Comparison of ENCODE assay signal across 14 cellular contexts in genomic region chr22:45207981-45208664, GRCh38. TPM values are rescaled to one million over a fixed set of nuclear protein-coding genes. Genes with fewer than 3 reads are reported as not detected.
DNase-seq lines count a peak whose midpoint lies in the region; ATAC-seq and TF ChIP-seq lines count a peak whose summit lies in the region.
"Had no signal": no experiment of that assay in that cellular context is flagged by ENCODE, and none has a peak within 500 bp of the region (broad histone marks: within the 10 kb centered on the region; RNA-seq: fewer than 3 reads in every experiment).

No MANE protein-coding gene starts in this region.

- peaks cover 46% of the 10 kb centered on the region for H4K20me1 ChIP-seq in neural progenitor cell (ENCODE audit: low read depth)

- H3K27me3 ChIP-seq in BE2C (no peaks in the 10 kb centered on the region), neural progenitor cell (peaks cover 5% of the 10 kb centered on the region)
- H3K27me3 ChIP-seq: BLaER1, neutrophil, testis had no signal

- no peaks in the 10 kb centered on the region for H3K79me2 ChIP-seq in neural progenitor cell (ENCODE audit: low read depth)

- H2AFZ ChIP-seq in neural progenitor cell (replicated peaks), result no peak overlapping the region

- H3K4me1 ChIP-seq in BE2C (peaks cover 19% of the 10 kb centered on the region), neural progenitor cell (peaks cover 13% of the 10 kb centered on the region)

- H3K36me3 ChIP-seq in BE2C, result peaks cover 4% of the 10 kb centered on the region; the same call in 1 of the 2 replicates
- no peaks in the 10 kb centered on the region for H3K36me3 ChIP-seq in neural progenitor cell

- H3K27ac Mint-ChIP-seq in chondrocyte (ENCODE audit: unreplicated experiment) (peak overlapping the region; percentile 87), neural progenitor cell (peak overlapping the region; percentile 59)
- H3K27ac Mint-ChIP-seq: activated naive CD4-positive, alpha-beta T cell treated with anti-CD3 and anti-CD28 coated beads, Interleukin-2, amount 50 U/mL, for 24 hours had no signal

- DNase-seq in BE2C (peak; percentile 14), LHCN-M2 (ENCODE audit: low read depth) (peak; percentile 64), chondrocyte (ENCODE audit: low spot score) (peak; percentile 62), neural progenitor cell (ENCODE audit: low spot score) (no peak), NCI-H1436 (lab: John Stamatoyannopoulos, UW) (no peak)
- DNase-seq in stimulated activated CD4-positive, alpha-beta T cell treated with anti-CD3 and anti-CD28 coated beads, Interleukin-4, amount 100 ng/mL, for 4 hours, result no peak
- DNase-seq: activated CD4-positive, alpha-beta T cell treated with anti-CD3 and anti-CD28 coated beads, Interleukin-2, amount 50 U/mL, for 4 hours; T-helper 1 cell; testis had no signal

- no peak overlapping the region for H3K9ac ChIP-seq in neural progenitor cell
- H3K9ac ChIP-seq: BLaER1 had no signal

- H3K9me3 Mint-ChIP-seq in chondrocyte (ENCODE audit: low read depth), result no peaks in the 10 kb centered on the region
- H3K9me3 Mint-ChIP-seq in neural progenitor cell, result no peaks in the 10 kb centered on the region
- H3K9me3 Mint-ChIP-seq: activated naive CD4-positive, alpha-beta T cell treated with anti-CD3 and anti-CD28 coated beads, Interleukin-2, amount 50 U/mL, for 24 hours had no signal

- no peak for ATAC-seq in GM18868 (IDR thresholded peaks at IDR 0.05; ENCODE audit: unreplicated experiment)
- ATAC-seq in GM19328 (IDR thresholded peaks at IDR 0.05; ENCODE audit: unreplicated experiment), result no peak

- no peak overlapping the region for H3K4me2 ChIP-seq in neural progenitor cell
- H3K4me2 ChIP-seq: BLaER1 had no signal

- no peak overlapping the region for H3K27ac ChIP-seq in neural progenitor cell
- H3K27ac ChIP-seq: BLaER1, neutrophil, testis had no signal

- H3K4me3 ChIP-seq in BE2C (ENCODE audit: low read depth, low read length) (no peak overlapping the region), neural progenitor cell (no peak overlapping the region)
- H3K4me3 ChIP-seq: BLaER1, testis had no signal

- H3F3A ChIP-seq in neural progenitor cell (ENCODE audit: low read depth), result peaks cover 10% of the 10 kb centered on the region

- H3K9me3 ChIP-seq in BE2C (no peaks in the 10 kb centered on the region), neural progenitor cell (ENCODE audit: low read depth) (no peaks in the 10 kb centered on the region)
- H3K9me3 ChIP-seq: BLaER1, neutrophil, testis had no signal

- H3K27me3 Mint-ChIP-seq in chondrocyte (ENCODE audit: low read depth) (no peaks in the 10 kb centered on the region), neural progenitor cell (ENCODE audit: insufficient read depth, low read depth) (peaks cover 8% of the 10 kb centered on the region)
- H3K27me3 Mint-ChIP-seq: activated naive CD4-positive, alpha-beta T cell treated with anti-CD3 and anti-CD28 coated beads, Interleukin-2, amount 50 U/mL, for 24 hours had no signal

- TF ChIP-seq CTCF in BE2C (IDR thresholded peaks at IDR 0.05; ENCODE audit: low read depth, low read length) (no peak), chondrocyte (IDR thresholded peaks at IDR 0.05) (no peak), neural progenitor cell (IDR thresholded peaks at IDR 0.05) (no peak)

- H3K36me3 Mint-ChIP-seq in chondrocyte (ENCODE audit: low read depth) (peaks cover 13% of the 10 kb centered on the region), neural progenitor cell (no peaks in the 10 kb centered on the region)

- H3K4me1 Mint-ChIP-seq in chondrocyte (ENCODE audit: low read depth) (peaks cover 52% of the 10 kb centered on the region), neural progenitor cell (peaks cover 45% of the 10 kb centered on the region)

- H3K4me3 Mint-ChIP-seq in chondrocyte (ENCODE audit: unreplicated experiment), result peak overlapping the region; percentile 7
- no peak overlapping the region for H3K4me3 Mint-ChIP-seq in neural progenitor cell
- H3K4me3 Mint-ChIP-seq: activated naive CD4-positive, alpha-beta T cell treated with anti-CD3 and anti-CD28 coated beads, Interleukin-2, amount 50 U/mL, for 24 hours had no signal

RNA-seq across cellular contexts. Expression of gene KIAA0930, which starts 32.6 kb away (rescaled TPM):
- polyA plus RNA-seq in BE2C (2012; ENCODE audit: insufficient read depth, insufficient read length, low read depth), result 77.2 TPM
- total RNA-seq in LHCN-M2 (2014; rRNA removed) (27.3 and 31.7 TPM in 2 replicates), chondrocyte (103 to 109 TPM (median 109 TPM) in 3 replicates), neural progenitor cell (ENCODE audit: low replicate concordance) (15.0 and 36.7 TPM in 2 replicates)
- polyA plus RNA-seq in LHCN-M2 (2012), result 28.8 TPM

RNA-seq across cellular contexts. Expression of gene NUP50, which starts 44.4 kb away (rescaled TPM):
- polyA plus RNA-seq in BE2C (2012; ENCODE audit: insufficient read depth, insufficient read length, low read depth), result 54.2 TPM
- total RNA-seq in LHCN-M2 (2014; rRNA removed) (71.4 and 81.2 TPM in 2 replicates), chondrocyte (35.8 to 44.1 TPM (median 41.6 TPM) in 3 replicates), neural progenitor cell (ENCODE audit: low replicate concordance) (87.2 and 96.8 TPM in 2 replicates)
- polyA plus RNA-seq in LHCN-M2 (2012), result 13.7 TPM

Comparison
In these comparisons a context has a peak if more than half of its experiments do, and no peak if none do; other contexts are left out.
1. DNase-seq: peak in BE2C (single experiment), LHCN-M2 (single experiment) and chondrocyte (single experiment); none in neural progenitor cell (single experiment), stimulated activated CD4-positive, alpha-beta T cell treated with anti-CD3 and anti-CD28 coated beads, Interleukin-4, amount 100 ng/mL, for 4 hours (0 of 2) and NCI-H1436 (single experiment).